ENCODE assay signal across 6 cellular contexts in genomic region chr19:48896191-48896720, GRCh38.
A peak's percentile ranks its signal among the peaks of the same experiment; 100 is the strongest.
DNase-seq lines count a peak whose midpoint lies in the region; ATAC-seq lines count a peak whose summit lies in the region.

No MANE protein-coding gene starts in this region.

- peaks cover 6% of the 10 kb centered on the region for H3K36me3 Mint-ChIP-seq in stimulated activated effector memory CD8-positive, alpha-beta T cell treated with anti-CD3 and anti-CD28 coated beads, Interleukin-12 subunit alpha, Interleukin-12 subunit beta, amount 100 ng/mL, for 72 hours

- ATAC-seq in stimulated activated effector memory CD8-positive, alpha-beta T cell treated with anti-CD3 and anti-CD28 coated beads, Interleukin-12 subunit alpha, Interleukin-12 subunit beta, amount 100 ng/mL, for 72 hours: peak; percentile 32
- ATAC-seq in GM18502 (IDR thresholded peaks at IDR 0.05; ENCODE audit: poor library complexity, unreplicated experiment): no peak

- peak; percentile 42 for DNase-seq in DMS53 (lab: John Stamatoyannopoulos, UW)
- no peak for DNase-seq in DMS53 treated with DMSO at 0.1 percent for 48 hours (lab: John Stamatoyannopoulos, UW; ENCODE audit: unreplicated experiment)
- peak in 40 of 42 donors; percentile 28 to 88 (median 68) for DNase-seq in head of caudate nucleus
- DNase-seq in stimulated activated effector memory CD8-positive, alpha-beta T cell treated with anti-CD3 and anti-CD28 coated beads, Interleukin-12 subunit alpha, Interleukin-12 subunit beta, amount 100 ng/mL, for 72 hours (ENCODE audit: low spot score in 2 of 2): no peak
- DNase-seq in NCI-H2081 (lab: John Stamatoyannopoulos, UW): no peak

- intact Hi-C loops in head of caudate nucleus (cut with DNase I): no loop called here

- H3K27ac Mint-ChIP-seq in stimulated activated effector memory CD8-positive, alpha-beta T cell treated with anti-CD3 and anti-CD28 coated beads, Interleukin-12 subunit alpha, Interleukin-12 subunit beta, amount 100 ng/mL, for 72 hours: peak overlapping the region; percentile 77

- H3K9me3 Mint-ChIP-seq in stimulated activated effector memory CD8-positive, alpha-beta T cell treated with anti-CD3 and anti-CD28 coated beads, Interleukin-12 subunit alpha, Interleukin-12 subunit beta, amount 100 ng/mL, for 72 hours: no peaks in the 10 kb centered on the region

- peaks cover 37% of the 10 kb centered on the region for H3K4me1 Mint-ChIP-seq in stimulated activated effector memory CD8-positive, alpha-beta T cell treated with anti-CD3 and anti-CD28 coated beads, Interleukin-12 subunit alpha, Interleukin-12 subunit beta, amount 100 ng/mL, for 72 hours

- H3K4me3 Mint-ChIP-seq in stimulated activated effector memory CD8-positive, alpha-beta T cell treated with anti-CD3 and anti-CD28 coated beads, Interleukin-12 subunit alpha, Interleukin-12 subunit beta, amount 100 ng/mL, for 72 hours: peak overlapping the region; percentile 38

Comparison
In these comparisons a context has a peak if more than half of its experiments do, and no peak if none do; other contexts are left out.
1. DNase-seq: peak in DMS53 (single experiment) and head of caudate nucleus (40 of 42); none in DMS53 treated with DMSO at 0.1 percent for 48 hours (single experiment), stimulated activated effector memory CD8-positive, alpha-beta T cell treated with anti-CD3 and anti-CD28 coated beads, Interleukin-12 subunit alpha, Interleukin-12 subunit beta, amount 100 ng/mL, for 72 hours (0 of 2) and NCI-H2081 (0 of 2).